8 cellular contexts compared by ENCODE assay signal in genomic region chr1:148151911-148152391, GRCh38. TPM values are rescaled to one million over a fixed set of nuclear protein-coding genes. Genes with fewer than 3 reads are reported as not detected.
A peak's percentile ranks its signal among the peaks of the same experiment; 100 is the strongest.
DNase-seq lines count a peak whose midpoint lies in the region; ATAC-seq and TF ChIP-seq lines count a peak whose summit lies in the region.
"Not testable (repeated sequence)": the region's sequence is repeated elsewhere in the genome, so short reads cannot be mapped to it uniquely, and the experiment has no call there.

A gene with protein sequence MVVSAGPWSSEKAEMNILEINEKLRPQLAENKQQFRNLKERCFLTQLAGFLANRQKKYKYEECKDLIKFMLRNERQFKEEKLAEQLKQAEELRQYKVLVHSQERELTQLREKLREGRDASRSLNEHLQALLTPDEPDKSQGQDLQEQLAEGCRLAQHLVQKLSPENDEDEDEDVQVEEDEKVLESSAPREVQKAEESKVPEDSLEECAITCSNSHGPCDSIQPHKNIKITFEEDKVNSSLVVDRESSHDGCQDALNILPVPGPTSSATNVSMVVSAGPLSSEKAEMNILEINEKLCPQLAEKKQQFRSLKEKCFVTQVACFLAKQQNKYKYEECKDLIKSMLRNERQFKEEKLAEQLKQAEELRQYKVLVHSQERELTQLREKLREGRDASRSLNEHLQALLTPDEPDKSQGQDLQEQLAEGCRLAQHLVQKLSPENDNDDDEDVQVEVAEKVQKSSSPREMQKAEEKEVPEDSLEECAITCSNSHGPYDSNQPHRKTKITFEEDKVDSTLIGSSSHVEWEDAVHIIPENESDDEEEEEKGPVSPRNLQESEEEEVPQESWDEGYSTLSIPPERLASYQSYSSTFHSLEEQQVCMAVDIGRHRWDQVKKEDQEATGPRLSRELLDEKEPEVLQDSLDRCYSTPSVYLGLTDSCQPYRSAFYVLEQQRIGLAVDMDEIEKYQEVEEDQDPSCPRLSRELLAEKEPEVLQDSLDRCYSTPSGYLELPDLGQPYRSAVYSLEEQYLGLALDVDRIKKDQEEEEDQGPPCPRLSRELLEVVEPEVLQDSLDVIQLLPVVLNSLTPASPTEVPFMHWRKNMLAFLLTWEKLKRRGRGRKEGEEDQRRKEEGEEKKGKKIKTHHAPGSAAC (minus strand): TSS chr1:148152281. CDS start chr1:148127003, 25,278 bp downstream.

- ATAC-seq in GM19438 (IDR thresholded peaks at IDR 0.05; ENCODE audit: low read depth, unreplicated experiment) (peak; percentile 81), HG03469 (IDR thresholded peaks at IDR 0.05; ENCODE audit: unreplicated experiment) (peak; percentile 66), left lung (peak; percentile 97)

- not testable (repeated sequence) for H3K4me1 ChIP-seq in left lung

- not testable (repeated sequence) for H3K36me3 ChIP-seq in left lung

- DNase-seq in AG10803 (ENCODE audit: low read depth) (peak; percentile 77), NCI-H748 (lab: John Stamatoyannopoulos, UW; ENCODE audit: unreplicated experiment) (peak; percentile 89), choroid plexus epithelial cell (ENCODE audit: low read depth) (peak; percentile 81), left lung (peak; percentile 90 to 96)
- peak; percentile 89 for DNase-seq in activated CD4-positive, alpha-beta T cell treated with anti-CD3 and anti-CD28 coated beads for 48 hours
- DNase-seq in stimulated activated CD4-positive, alpha-beta T cell treated with anti-CD3 and anti-CD28 coated beads, Interleukin-15, amount 100 ng/mL, for 48 hours (ENCODE audit: low read depth in 2 of 2), result peak; percentile 73 to 78

- TF ChIP-seq CTCF in AG10803 (conservative IDR thresholded peaks at IDR 0.05; ENCODE audit: low read length); choroid plexus epithelial cell (conservative IDR thresholded peaks at IDR 0.05; ENCODE audit: low read depth, low read length); left lung (IDR thresholded peaks at IDR 0.05): not testable (repeated sequence)

- H3K27ac ChIP-seq in left lung, result peak within 1 kb of the TSS; percentile 33 to 74

- intact Hi-C loops in left lung (cut with DNase I), result not testable (repeated sequence)

- H3K4me3 ChIP-seq in AG10803 (ENCODE audit: low read length) (peak within 1 kb of the TSS; percentile 68), choroid plexus epithelial cell (ENCODE audit: low read depth, low read length) (peak within 1 kb of the TSS; percentile 64), left lung (peak within 1 kb of the TSS; percentile 50 to 73)

- not testable (repeated sequence) for H3K9me3 ChIP-seq in left lung

- H3K27me3 ChIP-seq in left lung, result peaks cover 0 to 11% of the 10 kb centered on the region in 2 donors

RNA-seq across cellular contexts. Expression of the gene that starts here (rescaled TPM):
- 1 to 10 TPM; 8.1 to 8.6 TPM for total RNA-seq in left lung

Comparison
In these comparisons a context has a peak if more than half of its experiments do, and no peak if none do; other contexts are left out.
1. Peak in every context shown above with its lines: DNase-seq, ATAC-seq, H3K4me3 ChIP-seq and H3K27ac ChIP-seq.